In the genomic region with DNA sequence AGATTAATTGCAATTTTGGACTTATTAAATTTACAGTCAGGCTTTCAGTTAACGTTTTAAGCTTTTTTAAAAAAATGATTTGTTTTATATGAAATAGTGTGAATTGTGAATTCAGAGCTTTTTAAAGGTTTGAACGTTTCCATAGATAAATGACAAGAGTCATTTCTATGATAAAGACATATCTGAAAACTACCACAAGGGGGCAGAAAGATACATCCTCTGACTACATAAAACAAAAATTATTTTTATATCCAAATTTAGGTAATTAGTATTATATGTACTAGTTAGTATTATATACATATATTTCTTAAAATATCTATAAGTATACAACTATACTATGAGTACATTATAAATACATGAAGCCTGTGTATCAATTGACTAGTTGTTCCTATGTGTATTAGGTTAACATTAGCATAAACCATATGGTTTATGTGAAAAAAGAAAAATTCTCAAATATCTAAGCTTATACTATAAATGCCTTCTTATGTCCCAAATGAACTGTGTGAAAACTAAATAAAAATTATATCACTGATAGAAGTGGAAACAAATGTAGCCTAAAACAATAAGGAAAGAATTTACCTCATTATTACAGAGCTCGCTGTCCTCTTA, we compare ENCODE assay signal across 10 cellular contexts.
DNase-seq lines count a peak whose midpoint lies in the region; ATAC-seq, FAIRE-seq and TF ChIP-seq lines count a peak whose summit lies in the region.
"Had no signal": no experiment of that assay in that cellular context is flagged by ENCODE, and none has a peak within 500 bp of the region (broad histone marks: within the 10 kb centered on the region; RNA-seq: fewer than 3 reads in every experiment).

No MANE protein-coding gene starts in this region.

- FAIRE-seq in TTC549 (lab: Jason Lieb, UNC): peak; percentile 92

- H3K4me3 ChIP-seq in AG10803 (ENCODE audit: low read length): no peak overlapping the region
- H3K4me3 ChIP-seq: HAP-1 had no signal

- ATAC-seq in HG02938 (IDR thresholded peaks at IDR 0.05; ENCODE audit: unreplicated experiment) (no peak), HG03460 (IDR thresholded peaks at IDR 0.05; ENCODE audit: unreplicated experiment) (no peak)

- in situ Hi-C loops in GM13977 (cut with MboI; ENCODE audit: low pct_unique_long_range_greater_than_20kb, low sequenced_read_pairs, unreplicated experiment): loop anchor here (25.0 kb wide), 1 partner anchor 559 kb away; no protein-coding TSS in a partner anchor

- TF ChIP-seq CTCF in AG10803 (conservative IDR thresholded peaks at IDR 0.05; ENCODE audit: low read length): peak; percentile 73
- peak; percentile 36 for TF ChIP-seq CTCF in GM13977 (IDR thresholded peaks at IDR 0.05; ENCODE audit: extremely low read depth, insufficient read depth, missing control alignments)

- DNase-seq in AG10803 (ENCODE audit: low read depth): peak; percentile 40
- no peak for DNase-seq in GM13977 (ENCODE audit: low spot score)
- peak; percentile 10 for DNase-seq in kidney glomerular epithelial cell (lab: John Stamatoyannopoulos, UW)
- DNase-seq in stimulated activated CD4-positive, alpha-beta T cell treated with anti-CD3 and anti-CD28 coated beads, Interleukin-4, amount 100 ng/mL, for 1 hour: no peak
- no peak for DNase-seq in stimulated activated naive CD4-positive, alpha-beta T cell treated with Interleukin-2 at 50 U/mL for 16 hours (lab: John Stamatoyannopoulos, UW)
- DNase-seq: activated gamma-delta T cell treated with Interleukin-2 at 50 U/mL for 16 hours had no signal

Comparison
In these comparisons a context has a peak if more than half of its experiments do, and no peak if none do; other contexts are left out.
1. DNase-seq: peak in AG10803 (single experiment) and kidney glomerular epithelial cell (single experiment); none in GM13977 (single experiment), stimulated activated CD4-positive, alpha-beta T cell treated with anti-CD3 and anti-CD28 coated beads, Interleukin-4, amount 100 ng/mL, for 1 hour (single experiment) and stimulated activated naive CD4-positive, alpha-beta T cell treated with Interleukin-2 at 50 U/mL for 16 hours (single experiment).